Comparison of ENCODE assay signal across 10 cellular contexts in genomic region chr3:13189639-13190375, GRCh38.
A peak's percentile ranks its signal among the peaks of the same experiment; 100 is the strongest.
DNase-seq lines count a peak whose midpoint lies in the region; ATAC-seq and TF ChIP-seq lines count a peak whose summit lies in the region.
"Had no signal": no experiment of that assay in that cellular context is flagged by ENCODE, and none has a peak within 500 bp of the region (broad histone marks: within the 10 kb centered on the region; RNA-seq: fewer than 3 reads in every experiment).

No MANE protein-coding gene starts in this region.

- no peaks in the 10 kb centered on the region for H3K79me2 ChIP-seq in GM23338 (replicated peaks; ENCODE audit: insufficient read depth)

- no peaks in the 10 kb centered on the region for H3K4me1 ChIP-seq in GM23338 (ENCODE audit: insufficient read depth)

- no peaks in the 10 kb centered on the region for H3K36me3 ChIP-seq in GM23338 (ENCODE audit: insufficient read depth)

- intact Hi-C loops in activated CD4-positive, alpha-beta T cell treated with anti-CD3 and anti-CD28 coated beads, Interleukin-2, amount 10 ng/mL, durations not matched to agents 24 days and 14 days (cut with micrococcal nuclease), result loop anchor here (1.0 kb wide), 1 partner anchor 31 kb away; no protein-coding TSS in a partner anchor

- H3K9me3 Mint-ChIP-seq in activated CD4-positive, alpha-beta T cell treated with anti-CD3 and anti-CD28 coated beads, Interleukin-2, amount 10 ng/mL, durations not matched to agents 24 days and 14 days, result peaks cover 10% of the 10 kb centered on the region
- H3K9me3 Mint-ChIP-seq in GM23338, result no peaks in the 10 kb centered on the region

- no peaks in the 10 kb centered on the region for H4K20me1 ChIP-seq in GM23338 (replicated peaks; ENCODE audit: insufficient read depth)

- H3K27ac ChIP-seq in GM23338 (ENCODE audit: low read depth), result no peak overlapping the region

- TF ChIP-seq CTCF in epithelial cell of proximal tubule (conservative IDR thresholded peaks at IDR 0.05; ENCODE audit: low read depth, low read length) (no peak), GM23338 (conservative IDR thresholded peaks at IDR 0.05; ENCODE audit: low read depth in 2 of 2) (no peak)

- H3K4me1 Mint-ChIP-seq in activated CD4-positive, alpha-beta T cell treated with anti-CD3 and anti-CD28 coated beads, Interleukin-2, amount 10 ng/mL, durations not matched to agents 24 days and 14 days, result peaks cover 15% of the 10 kb centered on the region
- peaks cover 21% of the 10 kb centered on the region for H3K4me1 Mint-ChIP-seq in GM23338

- H3K4me3 Mint-ChIP-seq in activated CD4-positive, alpha-beta T cell treated with anti-CD3 and anti-CD28 coated beads, Interleukin-2, amount 10 ng/mL, durations not matched to agents 24 days and 14 days, result peak overlapping the region; percentile 35
- H3K4me3 Mint-ChIP-seq in GM23338, result no peak overlapping the region
- H3K4me3 Mint-ChIP-seq: activated T-cell treated with anti-CD3 and anti-CD28 coated beads, Interleukin-2, amount 50 U/mL, for 4 hours; B cell had no signal

- H3K9me2 ChIP-seq in GM23338 (ENCODE audit: insufficient read depth), result no peaks in the 10 kb centered on the region

- peak; percentile 61 for DNase-seq in activated CD4-positive, alpha-beta T cell treated with anti-CD3 and anti-CD28 coated beads, Interleukin-2, amount 10 ng/mL, durations not matched to agents 24 days and 14 days
- DNase-seq in activated CD4-positive, alpha-beta T cell treated with anti-CD3 and anti-CD28 coated beads, Interleukin-2, amount 50 U/mL, for 4 hours, result no peak
- DNase-seq in RPMI7951 (ENCODE audit: low read depth), result peak; percentile 79
- peak; percentile 7 for DNase-seq in epithelial cell of proximal tubule (ENCODE audit: low read depth)
- peak; percentile 1 for DNase-seq in skeletal muscle cell (ENCODE audit: low read depth)
- DNase-seq in stimulated activated CD4-positive, alpha-beta T cell treated with anti-CD3 and anti-CD28 coated beads, Interleukin-4, amount 100 ng/mL, for 24 hours, result no peak
- no peak for DNase-seq in NCI-H146 (lab: John Stamatoyannopoulos, UW)
- no peak for DNase-seq in GM23338 (ENCODE audit: low spot score)
- DNase-seq: activated T-cell treated with anti-CD3 and anti-CD28 coated beads, Interleukin-2, amount 50 U/mL, for 4 hours had no signal

- H3K4me3 ChIP-seq in epithelial cell of proximal tubule (ENCODE audit: low read depth, low read length) (no peak overlapping the region), skeletal muscle cell (ENCODE audit: low read depth, low read length) (no peak overlapping the region), GM23338 (no peak overlapping the region)

- peaks cover 2% of the 10 kb centered on the region for H3K36me3 Mint-ChIP-seq in activated CD4-positive, alpha-beta T cell treated with anti-CD3 and anti-CD28 coated beads, Interleukin-2, amount 10 ng/mL, durations not matched to agents 24 days and 14 days (ENCODE audit: low read depth)
- H3K36me3 Mint-ChIP-seq in GM23338 (ENCODE audit: low read depth), result no peaks in the 10 kb centered on the region

- H3K27me3 Mint-ChIP-seq in activated CD4-positive, alpha-beta T cell treated with anti-CD3 and anti-CD28 coated beads, Interleukin-2, amount 10 ng/mL, durations not matched to agents 24 days and 14 days, result peaks cover 5% of the 10 kb centered on the region
- H3K27me3 Mint-ChIP-seq in GM23338 (ENCODE audit: insufficient read depth, low read depth, poor library complexity), result peaks cover 10% of the 10 kb centered on the region

- H3K27me3 ChIP-seq in GM23338 (ENCODE audit: insufficient read depth), result no peaks in the 10 kb centered on the region

- H3K4me2 ChIP-seq in GM23338, result no peak overlapping the region

- ATAC-seq in GM23338, result no peak

- H3F3A ChIP-seq in GM23338 (replicated peaks; ENCODE audit: low read depth), result no peaks in the 10 kb centered on the region

- H3K27ac Mint-ChIP-seq in activated CD4-positive, alpha-beta T cell treated with anti-CD3 and anti-CD28 coated beads, Interleukin-2, amount 10 ng/mL, durations not matched to agents 24 days and 14 days, result peak overlapping the region; percentile 68
- no peak overlapping the region for H3K27ac Mint-ChIP-seq in GM23338
- H3K27ac Mint-ChIP-seq: B cell had no signal

- H2AFZ ChIP-seq in GM23338, result no peak overlapping the region

TF ChIP-seq in GM23338, 12 proteins besides CTCF, POLR2A, EP300 and RAD21 (continues in another document):
- no peak for TF ChIP-seq STAT1 (IDR thresholded peaks at IDR 0.05; ENCODE audit: unreplicated experiment)
- no peak for TF ChIP-seq ZNF331 (CRISPR knock-in tag; IDR thresholded peaks at IDR 0.05; ENCODE audit: low read depth)
- TF ChIP-seq NANOG (IDR thresholded peaks at IDR 0.05; ENCODE audit: borderline replicate concordance), result no peak
- no peak for TF ChIP-seq CREB1 (CRISPR knock-in tag; IDR thresholded peaks at IDR 0.05; ENCODE audit: low read depth)
- TF ChIP-seq, protein P1, sequence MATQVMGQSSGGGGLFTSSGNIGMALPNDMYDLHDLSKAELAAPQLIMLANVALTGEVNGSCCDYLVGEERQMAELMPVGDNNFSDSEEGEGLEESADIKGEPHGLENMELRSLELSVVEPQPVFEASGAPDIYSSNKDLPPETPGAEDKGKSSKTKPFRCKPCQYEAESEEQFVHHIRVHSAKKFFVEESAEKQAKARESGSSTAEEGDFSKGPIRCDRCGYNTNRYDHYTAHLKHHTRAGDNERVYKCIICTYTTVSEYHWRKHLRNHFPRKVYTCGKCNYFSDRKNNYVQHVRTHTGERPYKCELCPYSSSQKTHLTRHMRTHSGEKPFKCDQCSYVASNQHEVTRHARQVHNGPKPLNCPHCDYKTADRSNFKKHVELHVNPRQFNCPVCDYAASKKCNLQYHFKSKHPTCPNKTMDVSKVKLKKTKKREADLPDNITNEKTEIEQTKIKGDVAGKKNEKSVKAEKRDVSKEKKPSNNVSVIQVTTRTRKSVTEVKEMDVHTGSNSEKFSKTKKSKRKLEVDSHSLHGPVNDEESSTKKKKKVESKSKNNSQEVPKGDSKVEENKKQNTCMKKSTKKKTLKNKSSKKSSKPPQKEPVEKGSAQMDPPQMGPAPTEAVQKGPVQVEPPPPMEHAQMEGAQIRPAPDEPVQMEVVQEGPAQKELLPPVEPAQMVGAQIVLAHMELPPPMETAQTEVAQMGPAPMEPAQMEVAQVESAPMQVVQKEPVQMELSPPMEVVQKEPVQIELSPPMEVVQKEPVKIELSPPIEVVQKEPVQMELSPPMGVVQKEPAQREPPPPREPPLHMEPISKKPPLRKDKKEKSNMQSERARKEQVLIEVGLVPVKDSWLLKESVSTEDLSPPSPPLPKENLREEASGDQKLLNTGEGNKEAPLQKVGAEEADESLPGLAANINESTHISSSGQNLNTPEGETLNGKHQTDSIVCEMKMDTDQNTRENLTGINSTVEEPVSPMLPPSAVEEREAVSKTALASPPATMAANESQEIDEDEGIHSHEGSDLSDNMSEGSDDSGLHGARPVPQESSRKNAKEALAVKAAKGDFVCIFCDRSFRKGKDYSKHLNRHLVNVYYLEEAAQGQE (IDR thresholded peaks at IDR 0.05; ENCODE audit: unreplicated experiment), result no peak
- TF ChIP-seq ETS1 (IDR thresholded peaks at IDR 0.05), result no peak
- TF ChIP-seq JUNB (IDR thresholded peaks at IDR 0.05; ENCODE audit: unreplicated experiment), result no peak
- TF ChIP-seq ZNF114 (CRISPR knock-in tag; IDR thresholded peaks at IDR 0.05), result no peak

Comparison
In these comparisons a context has a peak if more than half of its experiments do, and no peak if none do; other contexts are left out.
1. DNase-seq: peak in activated CD4-positive, alpha-beta T cell treated with anti-CD3 and anti-CD28 coated beads, Interleukin-2, amount 10 ng/mL, durations not matched to agents 24 days and 14 days (single experiment), RPMI7951 (single experiment), epithelial cell of proximal tubule (single experiment) and skeletal muscle cell (single experiment); none in activated CD4-positive, alpha-beta T cell treated with anti-CD3 and anti-CD28 coated beads, Interleukin-2, amount 50 U/mL, for 4 hours (0 of 2), stimulated activated CD4-positive, alpha-beta T cell treated with anti-CD3 and anti-CD28 coated beads, Interleukin-4, amount 100 ng/mL, for 24 hours (single experiment), NCI-H146 (single experiment) and GM23338 (single experiment).